In genomic region chr12:9668141-9669018, GRCh38 we compare ENCODE assay signal across 11 cellular contexts. TPM values are rescaled to one million over a fixed set of nuclear protein-coding genes. Genes with fewer than 3 reads are reported as not detected.
DNase-seq lines count a peak whose midpoint lies in the region; TF ChIP-seq lines count a peak whose summit lies in the region.
"Had no signal": no experiment of that assay in that cellular context is flagged by ENCODE, and none has a peak within 500 bp of the region (broad histone marks: within the 10 kb centered on the region; RNA-seq: fewer than 3 reads in every experiment).

No MANE protein-coding gene starts in this region.

- H3K79me2 ChIP-seq in ACC112 (ENCODE audit: control insufficient read depth, insufficient read depth, low read length, unreplicated experiment): no peaks in the 10 kb centered on the region

- H3K27ac ChIP-seq in ACC112 (ENCODE audit: low read depth, low read length): peak overlapping the region; percentile 62
- H3K27ac ChIP-seq: neutrophil had no signal

- CTCF ChIA-PET in activated CD4-positive, alpha-beta memory T cell treated with anti-CD3 and anti-CD28 coated beads, Interleukin-2, amount 10 ng/mL, durations not matched to agents 7 days and 5 days (lab: Charles Lee): interaction anchor here (1.3 to 4.6 kb wide), 6 partner anchors 8 to 337 kb away, joined by 3 to 27 read pairs (median 8); no protein-coding TSS in a partner anchor

- POLR2A ChIA-PET in activated CD4-positive, alpha-beta memory T cell treated with anti-CD3 and anti-CD28 coated beads, Interleukin-2, amount 10 ng/mL, durations not matched to agents 7 days and 5 days (lab: Charles Lee): interaction anchor here (0.7 to 14.9 kb wide), 17 partner anchors 11 to 219 kb away, joined by 3 to 1071 read pairs (median 12); partner anchors contain the start of genes CD69, CLEC2B and CLECL1

- no peaks in the 10 kb centered on the region for H3K9me3 Mint-ChIP-seq in activated CD4-positive, alpha-beta memory T cell treated with anti-CD3 and anti-CD28 coated beads, Interleukin-2, amount 10 ng/mL, durations not matched to agents 7 days and 5 days

- H3K4me3 ChIP-seq in ACC112 (ENCODE audit: low read depth, low read length) (peak overlapping the region; percentile 43; the same call in 1 of the 2 replicates), GM12864 (ENCODE audit: low read depth, low read length) (peak overlapping the region; percentile 39; the same call in 1 of the 2 replicates), fibroblast of pulmonary artery (replicated peaks; ENCODE audit: low read depth, low read length) (no peak overlapping the region)

- H3K27me3 ChIP-seq in ACC112 (ENCODE audit: insufficient read depth, low read length): no peaks in the 10 kb centered on the region
- H3K27me3 ChIP-seq: BE2C, neutrophil had no signal

- intact Hi-C loops in posterior cingulate gyrus (cut with DNase I): no loop called here

- H2AFZ ChIP-seq in ACC112 (ENCODE audit: low read length, unreplicated experiment): peak overlapping the region; percentile 46

- H3K36me3 ChIP-seq in ACC112 (ENCODE audit: insufficient read depth, low read length): no peaks in the 10 kb centered on the region
- H3K36me3 ChIP-seq: BE2C had no signal

- peak overlapping the region; percentile 92 for H3K4me3 Mint-ChIP-seq in activated CD4-positive, alpha-beta memory T cell treated with anti-CD3 and anti-CD28 coated beads, Interleukin-2, amount 10 ng/mL, durations not matched to agents 7 days and 5 days

- H3K27ac Mint-ChIP-seq in activated CD4-positive, alpha-beta memory T cell treated with anti-CD3 and anti-CD28 coated beads, Interleukin-2, amount 10 ng/mL, durations not matched to agents 7 days and 5 days: peak overlapping the region; percentile 98

- H3K4me1 ChIP-seq in ACC112 (ENCODE audit: control insufficient read depth, insufficient read depth, low read length, unreplicated experiment): peaks cover 22% of the 10 kb centered on the region
- H3K4me1 ChIP-seq: BE2C had no signal

- H3K4me1 Mint-ChIP-seq in activated CD4-positive, alpha-beta memory T cell treated with anti-CD3 and anti-CD28 coated beads, Interleukin-2, amount 10 ng/mL, durations not matched to agents 7 days and 5 days: peaks cover 46% of the 10 kb centered on the region

- DNase-seq in GM12864 (ENCODE audit: low read depth): no peak
- no peak for DNase-seq in activated CD4-positive, alpha-beta memory T cell treated with anti-CD3 and anti-CD28 coated beads, Interleukin-2, amount 10 ng/mL, durations not matched to agents 7 days and 5 days
- DNase-seq in fibroblast of pulmonary artery (ENCODE audit: low read depth): peak; percentile 56
- no peak for DNase-seq in NCI-H1930 (lab: John Stamatoyannopoulos, UW)
- DNase-seq in stimulated activated CD4-positive, alpha-beta T cell treated with anti-CD3 and anti-CD28 coated beads, Interleukin-2, amount 100 ng/mL, for 48 hours: no peak
- DNase-seq in CD1c-positive myeloid dendritic cell (ENCODE audit: extremely low spot score): no peak
- DNase-seq in posterior cingulate gyrus: no peak
- DNase-seq: BE2C, NCI-H1694 treated with DMSO at 0.1 percent for 48 hours had no signal

- TF ChIP-seq CTCF in GM12864 (IDR thresholded peaks at IDR 0.05; ENCODE audit: low read depth, low read length, missing control alignments) (no peak), fibroblast of pulmonary artery (IDR thresholded peaks at IDR 0.05; ENCODE audit: low read length, missing control alignments) (no peak)

- H3K36me3 Mint-ChIP-seq in activated CD4-positive, alpha-beta memory T cell treated with anti-CD3 and anti-CD28 coated beads, Interleukin-2, amount 10 ng/mL, durations not matched to agents 7 days and 5 days (ENCODE audit: low read depth): peaks cover 76% of the 10 kb centered on the region

- H3K27me3 Mint-ChIP-seq in activated CD4-positive, alpha-beta memory T cell treated with anti-CD3 and anti-CD28 coated beads, Interleukin-2, amount 10 ng/mL, durations not matched to agents 7 days and 5 days: no peaks in the 10 kb centered on the region

RNA-seq across cellular contexts. Expression of gene CLEC2D, which starts 1.1 kb away (rescaled TPM):
- 100 to 1,000 TPM; 446 to 449 TPM for total RNA-seq in activated CD4-positive, alpha-beta memory T cell treated with anti-CD3 and anti-CD28 coated beads, Interleukin-2, amount 10 ng/mL, durations not matched to agents 7 days and 5 days
